Comparison of ENCODE assay signal across 1 cellular context in genomic region chr15:84847382-84847781, GRCh38.
TF ChIP-seq lines count a peak whose summit lies in the region.

No MANE protein-coding gene starts in this region.

TF ChIP-seq in WTC11, 78 proteins besides CTCF, POLR2A, EP300 and RAD21:
- TF ChIP-seq HMGXB4 (CRISPR knock-in tag; IDR thresholded peaks at IDR 0.05) (no peak), ZNF317 (CRISPR knock-in tag; IDR thresholded peaks at IDR 0.05; ENCODE audit: borderline replicate concordance, low read depth) (peak; percentile 80; the same call in 1 of the 2 replicates)
